In the genomic region with DNA sequence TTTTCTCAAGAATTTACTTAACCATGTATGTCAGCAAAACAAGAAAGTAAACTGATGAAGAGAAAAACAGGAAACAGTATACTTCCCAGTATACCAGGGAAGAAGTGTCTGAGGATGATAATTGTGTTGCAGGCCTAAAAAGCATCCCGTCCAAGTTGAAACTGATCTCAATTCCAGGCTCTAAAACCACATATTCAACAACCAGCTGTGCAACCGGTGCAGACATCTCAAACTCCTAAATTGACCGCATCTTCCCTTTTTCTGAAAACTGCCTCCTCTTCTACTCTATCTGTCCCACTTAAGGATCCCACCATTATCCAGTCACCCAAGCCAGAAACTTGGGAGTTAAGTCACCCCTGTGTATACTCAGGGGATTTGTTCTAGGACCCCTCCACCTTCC, we compare ENCODE assay signal across 20 cellular contexts.
"Had no signal": no experiment of that assay in that cellular context is flagged by ENCODE, and none has a peak within 500 bp of the region (broad histone marks: within the 10 kb centered on the region; RNA-seq: fewer than 3 reads in every experiment).

No MANE protein-coding gene starts in this region.

- DNase-seq: effector CD8-positive, alpha-beta T cell; endodermal cell; foreskin fibroblast; gastrocnemius medialis; head of caudate nucleus; left ventricle myocardium superior; lower lobe of right lung; naive thymus-derived CD8-positive, alpha-beta T cell; nephron progenitor cell; nucleus accumbens; stimulated activated CD4-positive, alpha-beta T cell treated with anti-CD3 and anti-CD28 coated beads, Interleukin-12 subunit alpha, Interleukin-12 subunit beta, amount 100 ng/mL, for 4 hours; stimulated activated CD4-positive, alpha-beta T cell treated with anti-CD3 and anti-CD28 coated beads, Interleukin-1b, Interleukin-23, amount 100 ng/mL, for 48 hours; stimulated activated CD4-positive, alpha-beta T cell treated with anti-CD3 and anti-CD28 coated beads, Interleukin-4, amount 100 ng/mL, for 1 hour; stimulated activated CD8-positive, alpha-beta memory T cell treated with anti-CD3 and anti-CD28 coated beads, Interleukin-4, amount 100 ng/mL, for 48 hours; stimulated activated naive CD4-positive, alpha-beta T cell treated with Interleukin-2 at 50 U/mL for 16 hours; stomach; thyroid gland; trophoblast cell had no signal

- ATAC-seq: esophagus mucosa; gastrocnemius medialis; left ventricle myocardium superior; lower lobe of right lung; naive thymus-derived CD8-positive, alpha-beta T cell; sciatic nerve had no signal
